ENCODE assay signal across 2 cellular contexts in the genomic region with DNA sequence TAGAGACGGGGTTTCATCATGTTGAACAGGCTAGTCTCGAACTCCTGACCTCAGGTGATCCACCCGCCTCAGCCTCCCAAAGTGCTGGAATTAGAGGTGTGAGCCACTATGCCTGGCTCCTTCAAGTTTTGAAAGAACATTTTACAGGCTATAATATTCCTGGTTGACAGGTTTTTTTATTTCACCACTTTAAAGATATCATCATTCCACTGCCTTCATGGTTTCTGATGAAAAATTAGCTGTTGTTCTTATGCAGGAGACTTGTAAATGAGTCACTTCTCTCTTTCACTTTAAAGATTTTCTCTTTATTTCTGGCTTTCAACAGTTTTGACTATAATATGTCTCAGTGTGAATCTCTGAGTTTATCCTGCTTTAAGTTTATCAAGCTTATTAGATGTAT.
TF ChIP-seq lines count a peak whose summit lies in the region.

No MANE protein-coding gene starts in this region.

TF ChIP-seq in HepG2, 621 proteins besides CTCF, POLR2A, EP300 and RAD21:
- TF ChIP-seq, protein P1, sequence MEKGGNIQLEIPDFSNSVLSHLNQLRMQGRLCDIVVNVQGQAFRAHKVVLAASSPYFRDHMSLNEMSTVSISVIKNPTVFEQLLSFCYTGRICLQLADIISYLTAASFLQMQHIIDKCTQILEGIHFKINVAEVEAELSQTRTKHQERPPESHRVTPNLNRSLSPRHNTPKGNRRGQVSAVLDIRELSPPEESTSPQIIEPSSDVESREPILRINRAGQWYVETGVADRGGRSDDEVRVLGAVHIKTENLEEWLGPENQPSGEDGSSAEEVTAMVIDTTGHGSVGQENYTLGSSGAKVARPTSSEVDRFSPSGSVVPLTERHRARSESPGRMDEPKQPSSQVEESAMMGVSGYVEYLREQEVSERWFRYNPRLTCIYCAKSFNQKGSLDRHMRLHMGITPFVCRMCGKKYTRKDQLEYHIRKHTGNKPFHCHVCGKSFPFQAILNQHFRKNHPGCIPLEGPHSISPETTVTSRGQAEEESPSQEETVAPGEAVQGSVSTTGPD (CRISPR knock-in tag; IDR thresholded peaks at IDR 0.05), result no peak
- no peak for TF ChIP-seq ZHX1 (CRISPR knock-in tag; IDR thresholded peaks at IDR 0.05; ENCODE audit: low read depth)
- peak; percentile 92 for TF ChIP-seq ZNF317 (CRISPR knock-in tag; IDR thresholded peaks at IDR 0.05)
- no peak for TF ChIP-seq ZSCAN12 (CRISPR knock-in tag; IDR thresholded peaks at IDR 0.05)
- no peak for TF ChIP-seq ZNF777 (CRISPR knock-in tag; IDR thresholded peaks at IDR 0.05)
- no peak for TF ChIP-seq ZNF674 (CRISPR knock-in tag; IDR thresholded peaks at IDR 0.05; ENCODE audit: low read depth)
- no peak for TF ChIP-seq NR2F1 (CRISPR knock-in tag; IDR thresholded peaks at IDR 0.05)
- TF ChIP-seq LRRFIP1 (CRISPR knock-in tag; conservative IDR thresholded peaks at IDR 0.05), result no peak
- no peak for TF ChIP-seq ZBTB3 (CRISPR knock-in tag; IDR thresholded peaks at IDR 0.05; ENCODE audit: borderline replicate concordance, low read depth)

TF ChIP-seq in HEK293, 187 proteins besides CTCF, POLR2A, EP300 and RAD21:
- TF ChIP-seq ZNF473 (tag by site-specific recombination; IDR thresholded peaks at IDR 0.05) (no peak), ZNF211 (tag by site-specific recombination; IDR thresholded peaks at IDR 0.05; ENCODE audit: low read depth) (no peak), ZNF404 (tag by site-specific recombination; IDR thresholded peaks at IDR 0.05) (no peak), TRIM28 (IDR thresholded peaks at IDR 0.05; ENCODE audit: borderline replicate concordance, low read length) (peak; percentile 70; the same call in 1 of the 2 replicates), ZNF140 (tag by site-specific recombination; IDR thresholded peaks at IDR 0.05) (no peak), WT1 (tag by site-specific recombination; IDR thresholded peaks at IDR 0.05) (no peak), SETDB1 (IDR thresholded peaks at IDR 0.05; ENCODE audit: insufficient read length, low read length) (peak; percentile 95), ZIC2 (tag by site-specific recombination; IDR thresholded peaks at IDR 0.05) (no peak)
